8 cellular contexts compared by ENCODE assay signal in the genomic region with DNA sequence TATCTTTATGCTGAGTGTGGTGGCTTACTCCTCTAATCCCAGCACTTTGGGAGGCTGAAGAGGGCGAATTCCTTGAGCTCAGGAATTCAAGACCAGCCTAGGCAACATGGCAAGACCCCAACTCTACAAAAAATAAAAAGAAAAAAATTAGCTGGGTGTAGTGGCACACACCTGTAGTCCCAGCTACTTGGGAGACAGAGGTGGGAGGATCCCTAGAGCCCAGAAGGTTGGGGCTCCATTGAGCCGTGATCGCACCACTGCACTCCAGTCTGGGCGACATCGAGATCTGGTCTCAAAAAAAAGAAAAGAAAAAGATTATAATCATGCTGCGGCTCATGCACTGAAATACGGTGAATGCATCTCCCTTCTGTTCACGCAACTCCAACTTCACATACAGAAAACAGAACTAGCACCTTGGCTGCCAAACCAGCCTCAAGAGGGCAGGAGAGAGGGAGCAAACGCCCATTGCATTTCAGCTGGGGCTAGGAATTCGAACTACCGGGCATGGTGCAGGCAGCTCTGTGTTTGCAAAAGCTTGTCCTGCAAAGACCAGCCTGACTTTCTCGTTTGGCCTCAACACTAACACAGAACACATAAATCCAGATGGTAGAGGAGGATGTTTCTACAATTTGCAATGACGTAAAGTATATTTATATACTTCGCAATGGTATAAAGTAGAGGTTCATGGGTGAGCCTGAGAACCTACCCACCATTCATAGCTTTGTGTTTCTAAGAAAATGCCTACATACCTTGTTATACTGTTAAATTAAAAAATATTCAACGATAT. TPM values are rescaled to one million over a fixed set of nuclear protein-coding genes. Genes with fewer than 3 reads are reported as not detected.
DNase-seq lines count a peak whose midpoint lies in the region; ATAC-seq and TF ChIP-seq lines count a peak whose summit lies in the region.

No MANE protein-coding gene starts in this region.

- 24% methylated on average over 15 of the region's 15 CpGs for WGBS in liver

- H3K9me3 ChIP-seq in liver (ENCODE audit: control insufficient read depth in 4 of 4, low read length in 3 of 4) = no peaks in the 10 kb centered on the region

- H3K4me3 ChIP-seq in coronary artery = no peak overlapping the region
- H3K4me3 ChIP-seq in liver (ENCODE audit: low read depth in 1 of 3, low read length in 3 of 3) = no peak overlapping the region

- H3K4me1 ChIP-seq in liver (ENCODE audit: control insufficient read depth in 4 of 4, insufficient read depth in 4 of 4, low read length in 3 of 4) = peaks cover 0 to 2% (median 0%) of the 10 kb centered on the region in 4 donors

- ATAC-seq in HG02870 (IDR thresholded peaks at IDR 0.05; ENCODE audit: unreplicated experiment) = no peak

- DNase-seq in NCI-H446 (lab: John Stamatoyannopoulos, UW) (peak; percentile 26 to 67), NCI-H446 treated with DMSO at 0.1 percent for 48 hours (lab: John Stamatoyannopoulos, UW) (no peak), NCI-H2171 treated with DMSO at 0.1 percent for 48 hours (lab: John Stamatoyannopoulos, UW) (peak; percentile 75), coronary artery (ENCODE audit: low spot score) (no peak)
- peak; percentile 34 for DNase-seq in activated CD4-positive, alpha-beta T cell treated with anti-CD3 and anti-CD28 coated beads for 1 hour
- peak; percentile 11 for DNase-seq in stimulated activated CD8-positive, alpha-beta memory T cell treated with anti-CD3 and anti-CD28 coated beads, Interleukin-12 subunit alpha, Interleukin-12 subunit beta, amount 100 ng/mL, for 24 hours (ENCODE audit: extremely low read depth)

- H3K27ac ChIP-seq in coronary artery (no peak overlapping the region), liver (ENCODE audit: low read depth in 1 of 2, low read length in 2 of 2) (no peak overlapping the region)

- no peak overlapping the region for H3K9ac ChIP-seq in liver (ENCODE audit: low read depth in 1 of 2, low read length in 2 of 2)

- H3K27me3 ChIP-seq in liver (ENCODE audit: control insufficient read depth in 4 of 4, insufficient read depth in 4 of 4, low read length in 3 of 4) = no peaks in the 10 kb centered on the region

- no peaks in the 10 kb centered on the region for H3K36me3 ChIP-seq in liver (ENCODE audit: control insufficient read depth in 4 of 4, insufficient read depth in 3 of 4, low read depth in 1 of 4, low read length in 3 of 4)

- TF ChIP-seq RAD21 in liver (IDR thresholded peaks at IDR 0.05) = peak; percentile 83 to 87

- TF ChIP-seq CTCF in coronary artery (IDR thresholded peaks at IDR 0.05) = peak; percentile 26
- TF ChIP-seq CTCF in liver (IDR thresholded peaks at IDR 0.05; ENCODE audit: low read depth, low read length, missing input control) = peak; percentile 67

TF ChIP-seq in liver, 16 proteins besides CTCF, POLR2A, EP300 and RAD21:
- TF ChIP-seq, protein P1, sequence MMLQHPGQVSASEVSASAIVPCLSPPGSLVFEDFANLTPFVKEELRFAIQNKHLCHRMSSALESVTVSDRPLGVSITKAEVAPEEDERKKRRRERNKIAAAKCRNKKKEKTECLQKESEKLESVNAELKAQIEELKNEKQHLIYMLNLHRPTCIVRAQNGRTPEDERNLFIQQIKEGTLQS (IDR thresholded peaks at IDR 0.05) = no peak
- TF ChIP-seq FOXA2 (IDR thresholded peaks at IDR 0.05) = no peak
- TF ChIP-seq RXRA (IDR thresholded peaks at IDR 0.05) = peak; percentile 17 to 28
- TF ChIP-seq, protein P2, sequence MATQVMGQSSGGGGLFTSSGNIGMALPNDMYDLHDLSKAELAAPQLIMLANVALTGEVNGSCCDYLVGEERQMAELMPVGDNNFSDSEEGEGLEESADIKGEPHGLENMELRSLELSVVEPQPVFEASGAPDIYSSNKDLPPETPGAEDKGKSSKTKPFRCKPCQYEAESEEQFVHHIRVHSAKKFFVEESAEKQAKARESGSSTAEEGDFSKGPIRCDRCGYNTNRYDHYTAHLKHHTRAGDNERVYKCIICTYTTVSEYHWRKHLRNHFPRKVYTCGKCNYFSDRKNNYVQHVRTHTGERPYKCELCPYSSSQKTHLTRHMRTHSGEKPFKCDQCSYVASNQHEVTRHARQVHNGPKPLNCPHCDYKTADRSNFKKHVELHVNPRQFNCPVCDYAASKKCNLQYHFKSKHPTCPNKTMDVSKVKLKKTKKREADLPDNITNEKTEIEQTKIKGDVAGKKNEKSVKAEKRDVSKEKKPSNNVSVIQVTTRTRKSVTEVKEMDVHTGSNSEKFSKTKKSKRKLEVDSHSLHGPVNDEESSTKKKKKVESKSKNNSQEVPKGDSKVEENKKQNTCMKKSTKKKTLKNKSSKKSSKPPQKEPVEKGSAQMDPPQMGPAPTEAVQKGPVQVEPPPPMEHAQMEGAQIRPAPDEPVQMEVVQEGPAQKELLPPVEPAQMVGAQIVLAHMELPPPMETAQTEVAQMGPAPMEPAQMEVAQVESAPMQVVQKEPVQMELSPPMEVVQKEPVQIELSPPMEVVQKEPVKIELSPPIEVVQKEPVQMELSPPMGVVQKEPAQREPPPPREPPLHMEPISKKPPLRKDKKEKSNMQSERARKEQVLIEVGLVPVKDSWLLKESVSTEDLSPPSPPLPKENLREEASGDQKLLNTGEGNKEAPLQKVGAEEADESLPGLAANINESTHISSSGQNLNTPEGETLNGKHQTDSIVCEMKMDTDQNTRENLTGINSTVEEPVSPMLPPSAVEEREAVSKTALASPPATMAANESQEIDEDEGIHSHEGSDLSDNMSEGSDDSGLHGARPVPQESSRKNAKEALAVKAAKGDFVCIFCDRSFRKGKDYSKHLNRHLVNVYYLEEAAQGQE (IDR thresholded peaks at IDR 0.05) = no peak
- peak; percentile 59 for TF ChIP-seq SP1 (IDR thresholded peaks at IDR 0.05)
- TF ChIP-seq, protein P3, sequence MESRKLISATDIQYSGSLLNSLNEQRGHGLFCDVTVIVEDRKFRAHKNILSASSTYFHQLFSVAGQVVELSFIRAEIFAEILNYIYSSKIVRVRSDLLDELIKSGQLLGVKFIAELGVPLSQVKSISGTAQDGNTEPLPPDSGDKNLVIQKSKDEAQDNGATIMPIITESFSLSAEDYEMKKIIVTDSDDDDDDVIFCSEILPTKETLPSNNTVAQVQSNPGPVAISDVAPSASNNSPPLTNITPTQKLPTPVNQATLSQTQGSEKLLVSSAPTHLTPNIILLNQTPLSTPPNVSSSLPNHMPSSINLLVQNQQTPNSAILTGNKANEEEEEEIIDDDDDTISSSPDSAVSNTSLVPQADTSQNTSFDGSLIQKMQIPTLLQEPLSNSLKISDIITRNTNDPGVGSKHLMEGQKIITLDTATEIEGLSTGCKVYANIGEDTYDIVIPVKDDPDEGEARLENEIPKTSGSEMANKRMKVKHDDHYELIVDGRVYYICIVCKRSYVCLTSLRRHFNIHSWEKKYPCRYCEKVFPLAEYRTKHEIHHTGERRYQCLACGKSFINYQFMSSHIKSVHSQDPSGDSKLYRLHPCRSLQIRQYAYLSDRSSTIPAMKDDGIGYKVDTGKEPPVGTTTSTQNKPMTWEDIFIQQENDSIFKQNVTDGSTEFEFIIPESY (IDR thresholded peaks at IDR 0.05) = no peak
- TF ChIP-seq HNF4G (IDR thresholded peaks at IDR 0.05) = peak; percentile 62
- no peak for TF ChIP-seq JUND (IDR thresholded peaks at IDR 0.05)
- TF ChIP-seq NR2F2 (IDR thresholded peaks at IDR 0.05) = no peak
- peak; percentile 80 to 87 for TF ChIP-seq HNF4A (conservative IDR thresholded peaks at IDR 0.05)
- peak; percentile 28 for TF ChIP-seq YY1 (IDR thresholded peaks at IDR 0.05)

RNA-seq across cellular contexts. Expression of a gene that starts 6.3 kb away (rescaled TPM):
- 10 to 100 TPM in 1 of 2 donors, 1 to 10 TPM in 1; 1.8 to 21.9 TPM for total RNA-seq in liver
- 1 to 10 TPM; 3.6 to 6.7 TPM for polyA plus RNA-seq in liver

RNA-seq across cellular contexts. Expression of a gene that starts 24.0 kb away (rescaled TPM):
- total RNA-seq in liver = 1,000 to 10,000 TPM in 1 of 2 donors, 100 to 1,000 TPM in 1; 998 to 1,767 TPM
- 1,000 to 10,000 TPM in 1 of 2 donors, 100 to 1,000 TPM in 1; 580 to 1,370 TPM for polyA plus RNA-seq in liver

RNA-seq across cellular contexts. Expression of a gene that starts 56.1 kb away (rescaled TPM):
- total RNA-seq in liver = 10 to 100 TPM; 11.6 to 12.8 TPM
- polyA plus RNA-seq in liver = 1 to 10 TPM; 5.6 to 9.9 TPM

Comparison
In these comparisons a context has a peak if more than half of its experiments do, and no peak if none do; other contexts are left out.
1. DNase-seq: peak in NCI-H446 (2 of 2), NCI-H2171 treated with DMSO at 0.1 percent for 48 hours (single experiment), activated CD4-positive, alpha-beta T cell treated with anti-CD3 and anti-CD28 coated beads for 1 hour (single experiment) and stimulated activated CD8-positive, alpha-beta memory T cell treated with anti-CD3 and anti-CD28 coated beads, Interleukin-12 subunit alpha, Interleukin-12 subunit beta, amount 100 ng/mL, for 24 hours (single experiment); none in NCI-H446 treated with DMSO at 0.1 percent for 48 hours (single experiment) and coronary artery (single experiment).